ENCODE assay signal across 2 cellular contexts in the genomic region with DNA sequence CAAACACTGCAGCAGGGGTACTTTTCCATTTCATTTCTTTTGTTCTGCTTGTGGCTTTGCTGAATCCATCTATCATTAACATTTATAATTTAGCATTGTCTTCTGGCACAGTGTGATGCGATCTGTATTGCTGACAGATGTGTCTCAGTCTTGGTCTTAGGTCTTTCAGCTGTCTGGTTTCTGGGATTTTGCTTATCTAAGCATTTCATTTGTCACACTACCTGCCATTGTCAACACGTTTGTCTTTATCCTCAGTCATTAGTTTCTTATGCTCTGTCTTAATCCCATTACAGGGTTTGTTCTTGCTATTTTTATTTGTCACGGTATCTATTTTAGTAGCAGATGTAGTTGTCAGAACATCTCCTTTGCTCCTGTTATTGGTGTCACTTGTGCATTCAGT.
TF ChIP-seq lines count a peak whose summit lies in the region.

No MANE protein-coding gene starts in this region.

TF ChIP-seq in IMR-90, 13 proteins besides CTCF, POLR2A, EP300 and RAD21 (continued from another document):
- TF ChIP-seq MAFK (IDR thresholded peaks at IDR 0.05; ENCODE audit: low read depth, low read length) = peak; percentile 75

TF ChIP-seq in neural cell, 6 proteins besides CTCF, POLR2A, EP300 and RAD21 (continued from another document):
- no peak for TF ChIP-seq REST (IDR thresholded peaks at IDR 0.05; ENCODE audit: borderline replicate concordance)
TF ChIP-seq in neural cell: peak in this region for 1.
